ENCODE assay signal across 13 cellular contexts in genomic region chr16:77290451-77291110, GRCh38.
DNase-seq lines count a peak whose midpoint lies in the region; ATAC-seq, FAIRE-seq and TF ChIP-seq lines count a peak whose summit lies in the region.
"Had no signal": no experiment of that assay in that cellular context is flagged by ENCODE, and none has a peak within 500 bp of the region (broad histone marks: within the 10 kb centered on the region; RNA-seq: fewer than 3 reads in every experiment).

No MANE protein-coding gene starts in this region.

- in situ Hi-C loops in Panc1 (cut with HindIII; ENCODE audit: low pct_unique_long_range_greater_than_20kb, low sequenced_read_pairs) = no loop called here

- intact Hi-C loops in Panc1 (cut with micrococcal nuclease; ENCODE audit: unreplicated experiment) = no loop called here

- DNase-seq in A549 (ENCODE audit: low read depth in 1 of 2, low spot score in 1 of 2) (peak in 1 of 2 experiments; percentile 52), M059J (ENCODE audit: low read depth) (peak; percentile 54), Panc1 (ENCODE audit: low read depth, low spot score) (no peak), glomerular visceral epithelial cell (ENCODE audit: extremely low spot score) (peak; percentile 44), Kasumi-1 (lab: John Stamatoyannopoulos, UW) (no peak), AML-193 (lab: John Stamatoyannopoulos, UW) (no peak)
- DNase-seq: amniotic stem cell; effector CD8-positive, alpha-beta T cell; MG63; midbrain; SK-N-SH had no signal

- peak overlapping the region; percentile 61 for H3K4me2 ChIP-seq in A549
- H3K4me2 ChIP-seq: SK-N-SH had no signal

- H3K9me3 ChIP-seq in A549 = no peaks in the 10 kb centered on the region
- no peaks in the 10 kb centered on the region for H3K9me3 ChIP-seq in Panc1 (ENCODE audit: control insufficient read depth, insufficient read depth, low read depth, low read length)
- H3K9me3 ChIP-seq: MG63, SK-N-SH had no signal

- ATAC-seq in A549 (peak in 1 of 2 experiments; percentile 29; a peak in 3 of 6 replicates), Panc1 (no peak), HG03025 (IDR thresholded peaks at IDR 0.05; ENCODE audit: low FRiP score, unreplicated experiment) (no peak), HG03565 (IDR thresholded peaks at IDR 0.05; ENCODE audit: unreplicated experiment) (no peak)

- H3K4me1 ChIP-seq in A549 (peaks cover 47% of the 10 kb centered on the region), Panc1 (ENCODE audit: control insufficient read depth, insufficient read depth, low read length) (peaks cover 5% of the 10 kb centered on the region)

- TF ChIP-seq CTCF in A549 (IDR thresholded peaks at IDR 0.05) (no peak), Panc1 (IDR thresholded peaks at IDR 0.05) (no peak)

- TF ChIP-seq RAD21 in A549 (conservative IDR thresholded peaks at IDR 0.05 in 1 of 2, IDR thresholded peaks at IDR 0.05 in 1 of 2) = no peak

- CTCF ChIA-PET in A549 (lab: Yijun Ruan, JAX) (interaction anchor here (1.9 to 5.9 kb wide), 2 partner anchors 54 to 293 kb away, joined by 7 to 28 read pairs; no protein-coding TSS in a partner anchor), Panc1 (lab: Charles Lee) (no interaction called here)

- H3K4me3 ChIP-seq in A549 (no peak overlapping the region), Panc1 (ENCODE audit: low read depth in 2 of 2, low read length in 2 of 2) (no peak overlapping the region)
- H3K4me3 ChIP-seq: MG63 had no signal

- TF ChIP-seq EP300 in A549 (IDR thresholded peaks at IDR 0.05) = no peak

- 78% methylated on average over 10 of the region's 10 CpGs for WGBS in A549 (ENCODE audit: missing lambda C conversion rate)

- H3K36me3 ChIP-seq in Panc1 (ENCODE audit: control insufficient read depth, insufficient read depth, low read length) = no peaks in the 10 kb centered on the region
- H3K36me3 ChIP-seq: MG63 had no signal

- no TSS peak for BruUV-seq in Panc1 (replicated peaks; lab: Mats Ljungman, UMichigan)

- H3K27me3 ChIP-seq in Panc1 (ENCODE audit: control insufficient read depth, insufficient read depth, low read length) = no peaks in the 10 kb centered on the region
- H3K27me3 ChIP-seq: MG63 had no signal

- POLR2A ChIA-PET in A549 (lab: Yijun Ruan, JAX) (interaction anchor here (0.6 kb wide), 1 partner anchor 11 kb away, joined by 3 read pairs; no protein-coding TSS in a partner anchor), Panc1 (lab: Charles Lee) (no interaction called here)

- H3K27ac ChIP-seq in A549 = peak overlapping the region; percentile 71 to 85
- H3K27ac ChIP-seq in Panc1 (ENCODE audit: low read length) = peak overlapping the region; percentile 63; the same call in 1 of the 2 replicates

- FAIRE-seq in A549 (lab: Jason Lieb, UNC) = no peak

- no peak for TF ChIP-seq POLR2A in A549 (IDR thresholded peaks at IDR 0.05; ENCODE audit: low read length)

TF ChIP-seq in A549, 52 proteins besides CTCF, POLR2A, EP300 and RAD21:
- TF ChIP-seq PBX3 (IDR thresholded peaks at IDR 0.05) = no peak
- no peak for TF ChIP-seq ATOH8 (CRISPR knock-in tag; IDR thresholded peaks at IDR 0.05; ENCODE audit: low read depth)
- no peak for TF ChIP-seq HEYL (CRISPR knock-in tag; IDR thresholded peaks at IDR 0.05)
- no peak for TF ChIP-seq EHF (CRISPR knock-in tag; IDR thresholded peaks at IDR 0.05)
- no peak for TF ChIP-seq RFX5 (IDR thresholded peaks at IDR 0.05)
- no peak for TF ChIP-seq CHD2 (IDR thresholded peaks at IDR 0.05; ENCODE audit: low read length, partially characterized antibody)
- TF ChIP-seq TFCP2L1 (CRISPR knock-in tag; IDR thresholded peaks at IDR 0.05) = no peak
- TF ChIP-seq RNF2 (IDR thresholded peaks at IDR 0.05; ENCODE audit: borderline replicate concordance, low read depth) = no peak
- TF ChIP-seq PHF8 (IDR thresholded peaks at IDR 0.05; ENCODE audit: borderline replicate concordance, low read depth) = no peak

Comparison
In these comparisons a context has a peak if more than half of its experiments do, and no peak if none do; other contexts are left out.
1. DNase-seq: peak in M059J (single experiment) and glomerular visceral epithelial cell (single experiment); none in Panc1 (single experiment), Kasumi-1 (0 of 2) and AML-193 (0 of 2).